Comparison of ENCODE assay signal across 19 cellular contexts in the genomic region with DNA sequence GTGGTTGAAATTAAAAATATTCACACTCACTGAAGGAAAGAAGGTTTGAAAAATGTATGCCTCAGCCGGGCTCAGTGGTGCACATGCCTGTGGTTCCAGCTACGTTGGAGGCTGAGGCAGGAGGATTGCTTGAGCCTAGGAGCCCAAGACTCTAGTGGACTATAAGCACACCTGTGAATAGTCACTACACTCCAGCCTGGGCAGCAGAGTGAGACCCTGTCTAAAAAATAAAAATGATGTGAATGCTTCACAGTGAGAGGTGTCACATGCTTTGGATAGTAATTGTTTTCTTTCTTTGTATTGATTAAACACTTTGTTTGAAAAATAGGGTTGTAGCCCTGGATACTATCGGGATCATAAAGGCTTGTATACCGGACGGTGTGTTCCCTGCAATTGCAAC.
A peak's percentile ranks its signal among the peaks of the same experiment; 100 is the strongest.
DNase-seq lines count a peak whose midpoint lies in the region; ATAC-seq and TF ChIP-seq lines count a peak whose summit lies in the region.
"Had no signal": no experiment of that assay in that cellular context is flagged by ENCODE, and none has a peak within 500 bp of the region (broad histone marks: within the 10 kb centered on the region; RNA-seq: fewer than 3 reads in every experiment).

No MANE protein-coding gene starts in this region.

- no peak for TF ChIP-seq POLR2A in suprapubic skin (IDR thresholded peaks at IDR 0.05)

- H3K36me3 Mint-ChIP-seq in MCF 10A (ENCODE audit: insufficient read depth, unreplicated experiment): peaks cover 81% of the 10 kb centered on the region
- H3K36me3 Mint-ChIP-seq in GM23338 (ENCODE audit: low read depth): no peaks in the 10 kb centered on the region

- CTCF ChIA-PET in MCF 10A (lab: Yijun Ruan, JAX): interaction anchor here (0.7 kb wide), 1 partner anchor 48 kb away, joined by 3 read pairs; no protein-coding TSS in a partner anchor

- H3K4me1 ChIP-seq in suprapubic skin (peaks cover 11% of the 10 kb centered on the region), GM23338 (ENCODE audit: insufficient read depth) (peaks cover 30% of the 10 kb centered on the region)
- H3K4me1 ChIP-seq: Caco-2 had no signal

- no peak overlapping the region for H3K27ac ChIP-seq in suprapubic skin
- H3K27ac ChIP-seq in GM23338 (ENCODE audit: low read depth): no peak overlapping the region
- H3K27ac ChIP-seq: 22Rv1, A549, C4-2B had no signal

- POLR2A ChIA-PET in MCF 10A (lab: Yijun Ruan, JAX): interaction anchor here (0.9 to 6.1 kb wide), 4 partner anchors 8 to 123 kb away, joined by 3 to 123 read pairs (median 7); no protein-coding TSS in a partner anchor

- no peaks in the 10 kb centered on the region for H3K79me2 ChIP-seq in GM23338 (replicated peaks; ENCODE audit: insufficient read depth)

- TF ChIP-seq CTCF in MCF 10A (IDR thresholded peaks at IDR 0.05; ENCODE audit: unreplicated experiment): no peak
- no peak for TF ChIP-seq CTCF in epithelial cell of esophagus (IDR thresholded peaks at IDR 0.05; ENCODE audit: insufficient read depth, low read depth, low read length, missing control alignments)
- no peak for TF ChIP-seq CTCF in suprapubic skin (IDR thresholded peaks at IDR 0.05)
- no peak for TF ChIP-seq CTCF in GM23338 (conservative IDR thresholded peaks at IDR 0.05; ENCODE audit: low read depth in 2 of 2)

- H3K4me3 Mint-ChIP-seq in MCF 10A (ENCODE audit: unreplicated experiment): peak overlapping the region; percentile 90
- no peak overlapping the region for H3K4me3 Mint-ChIP-seq in GM23338
- H3K4me3 Mint-ChIP-seq: CD4-positive, alpha-beta T cell; H9 had no signal

- ATAC-seq in GM23338: no peak
- no peak for ATAC-seq in HG03520 (IDR thresholded peaks at IDR 0.05; ENCODE audit: unreplicated experiment)
- ATAC-seq: A549 had no signal

- intact Hi-C loops in MCF 10A (cut with micrococcal nuclease): no loop called here

- H3K27ac Mint-ChIP-seq in MCF 10A (ENCODE audit: low read depth, unreplicated experiment) (peak overlapping the region; percentile 98), GM23338 (no peak overlapping the region)
- H3K27ac Mint-ChIP-seq: CD4-positive, alpha-beta T cell; H9 had no signal

- no peak overlapping the region for H2AFZ ChIP-seq in GM23338

- no peaks in the 10 kb centered on the region for H3K9me2 ChIP-seq in GM23338 (ENCODE audit: insufficient read depth)

- H3F3A ChIP-seq in GM23338 (replicated peaks; ENCODE audit: low read depth): 0 out of 2 replicates have a peak, but pooled peaks cover 3% of the 10 kb centered on the region

- H3K36me3 ChIP-seq in suprapubic skin (peaks cover 11% of the 10 kb centered on the region), GM23338 (ENCODE audit: insufficient read depth) (no peaks in the 10 kb centered on the region)

- no peaks in the 10 kb centered on the region for H3K9me3 ChIP-seq in suprapubic skin
- H3K9me3 ChIP-seq: A549, Caco-2 had no signal

- H4K20me1 ChIP-seq in GM23338 (replicated peaks; ENCODE audit: insufficient read depth): no peaks in the 10 kb centered on the region

- H3K9me3 Mint-ChIP-seq in MCF 10A (ENCODE audit: unreplicated experiment): no peaks in the 10 kb centered on the region
- no peaks in the 10 kb centered on the region for H3K9me3 Mint-ChIP-seq in GM23338
- H3K9me3 Mint-ChIP-seq: CD4-positive, alpha-beta T cell; H9 had no signal

- peak; percentile 77 for DNase-seq in NCI-H146 (lab: John Stamatoyannopoulos, UW)
- DNase-seq in NCI-H146 treated with DMSO at 0.1 percent for 48 hours (lab: John Stamatoyannopoulos, UW; ENCODE audit: unreplicated experiment): no peak
- DNase-seq in MCF 10A (ENCODE audit: unreplicated experiment): no peak
- DNase-seq in epithelial cell of esophagus (ENCODE audit: low read depth): peak; percentile 20
- no peak for DNase-seq in suprapubic skin (ENCODE audit: low spot score in 2 of 2)
- no peak for DNase-seq in GM23338 (ENCODE audit: low spot score)
- no peak for DNase-seq in SKM-1 (lab: John Stamatoyannopoulos, UW; ENCODE audit: unreplicated experiment)
- DNase-seq: AML-193; Caco-2; CD4-positive, alpha-beta T cell; DMS153; DMS79; GDM1; H9; IMR-90 had no signal

- 91% methylated on average over 5 of the region's 5 CpGs for whole genome bisulfite sequencing in suprapubic skin

- H3K4me1 Mint-ChIP-seq in MCF 10A (ENCODE audit: insufficient read depth, unreplicated experiment): peaks cover 42% of the 10 kb centered on the region
- H3K4me1 Mint-ChIP-seq in GM23338: peaks cover 27% of the 10 kb centered on the region

- no TSS peak for BruUV-seq in MCF 10A (replicated peaks; lab: Mats Ljungman, UMichigan)

- H3K4me2 ChIP-seq in GM23338: no peak overlapping the region
- H3K4me2 ChIP-seq: A549 had no signal

- no peaks in the 10 kb centered on the region for H3K27me3 ChIP-seq in suprapubic skin
- no peaks in the 10 kb centered on the region for H3K27me3 ChIP-seq in GM23338 (ENCODE audit: insufficient read depth)

- TF ChIP-seq EP300 in suprapubic skin (IDR thresholded peaks at IDR 0.05): no peak

- H3K4me3 ChIP-seq in epithelial cell of esophagus (ENCODE audit: low read length): peak overlapping the region; percentile 87
- peak overlapping the region; percentile 47 for H3K4me3 ChIP-seq in suprapubic skin
- no peak overlapping the region for H3K4me3 ChIP-seq in GM23338
- H3K4me3 ChIP-seq: A549 had no signal

- no peaks in the 10 kb centered on the region for H3K27me3 Mint-ChIP-seq in MCF 10A (ENCODE audit: insufficient read depth, unreplicated experiment)
- H3K27me3 Mint-ChIP-seq in GM23338 (ENCODE audit: insufficient read depth, low read depth, poor library complexity): peaks cover 6% of the 10 kb centered on the region
- H3K27me3 Mint-ChIP-seq: CD4-positive, alpha-beta T cell had no signal

TF ChIP-seq in GM23338, 12 proteins besides CTCF, POLR2A, EP300 and RAD21 (continues in another document):
- TF ChIP-seq JUNB (IDR thresholded peaks at IDR 0.05; ENCODE audit: unreplicated experiment) (no peak), EZH2phosphoT487 (IDR thresholded peaks at IDR 0.05; ENCODE audit: unreplicated experiment) (no peak), POLR2AphosphoS5 (IDR thresholded peaks at IDR 0.05; ENCODE audit: low read depth) (no peak), NANOG (IDR thresholded peaks at IDR 0.05; ENCODE audit: borderline replicate concordance) (no peak)
- TF ChIP-seq, protein P1, sequence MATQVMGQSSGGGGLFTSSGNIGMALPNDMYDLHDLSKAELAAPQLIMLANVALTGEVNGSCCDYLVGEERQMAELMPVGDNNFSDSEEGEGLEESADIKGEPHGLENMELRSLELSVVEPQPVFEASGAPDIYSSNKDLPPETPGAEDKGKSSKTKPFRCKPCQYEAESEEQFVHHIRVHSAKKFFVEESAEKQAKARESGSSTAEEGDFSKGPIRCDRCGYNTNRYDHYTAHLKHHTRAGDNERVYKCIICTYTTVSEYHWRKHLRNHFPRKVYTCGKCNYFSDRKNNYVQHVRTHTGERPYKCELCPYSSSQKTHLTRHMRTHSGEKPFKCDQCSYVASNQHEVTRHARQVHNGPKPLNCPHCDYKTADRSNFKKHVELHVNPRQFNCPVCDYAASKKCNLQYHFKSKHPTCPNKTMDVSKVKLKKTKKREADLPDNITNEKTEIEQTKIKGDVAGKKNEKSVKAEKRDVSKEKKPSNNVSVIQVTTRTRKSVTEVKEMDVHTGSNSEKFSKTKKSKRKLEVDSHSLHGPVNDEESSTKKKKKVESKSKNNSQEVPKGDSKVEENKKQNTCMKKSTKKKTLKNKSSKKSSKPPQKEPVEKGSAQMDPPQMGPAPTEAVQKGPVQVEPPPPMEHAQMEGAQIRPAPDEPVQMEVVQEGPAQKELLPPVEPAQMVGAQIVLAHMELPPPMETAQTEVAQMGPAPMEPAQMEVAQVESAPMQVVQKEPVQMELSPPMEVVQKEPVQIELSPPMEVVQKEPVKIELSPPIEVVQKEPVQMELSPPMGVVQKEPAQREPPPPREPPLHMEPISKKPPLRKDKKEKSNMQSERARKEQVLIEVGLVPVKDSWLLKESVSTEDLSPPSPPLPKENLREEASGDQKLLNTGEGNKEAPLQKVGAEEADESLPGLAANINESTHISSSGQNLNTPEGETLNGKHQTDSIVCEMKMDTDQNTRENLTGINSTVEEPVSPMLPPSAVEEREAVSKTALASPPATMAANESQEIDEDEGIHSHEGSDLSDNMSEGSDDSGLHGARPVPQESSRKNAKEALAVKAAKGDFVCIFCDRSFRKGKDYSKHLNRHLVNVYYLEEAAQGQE (IDR thresholded peaks at IDR 0.05; ENCODE audit: unreplicated experiment): no peak
- TF ChIP-seq, protein P2, sequence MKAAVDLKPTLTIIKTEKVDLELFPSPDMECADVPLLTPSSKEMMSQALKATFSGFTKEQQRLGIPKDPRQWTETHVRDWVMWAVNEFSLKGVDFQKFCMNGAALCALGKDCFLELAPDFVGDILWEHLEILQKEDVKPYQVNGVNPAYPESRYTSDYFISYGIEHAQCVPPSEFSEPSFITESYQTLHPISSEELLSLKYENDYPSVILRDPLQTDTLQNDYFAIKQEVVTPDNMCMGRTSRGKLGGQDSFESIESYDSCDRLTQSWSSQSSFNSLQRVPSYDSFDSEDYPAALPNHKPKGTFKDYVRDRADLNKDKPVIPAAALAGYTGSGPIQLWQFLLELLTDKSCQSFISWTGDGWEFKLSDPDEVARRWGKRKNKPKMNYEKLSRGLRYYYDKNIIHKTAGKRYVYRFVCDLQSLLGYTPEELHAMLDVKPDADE (IDR thresholded peaks at IDR 0.05): no peak

Comparison
In these comparisons a context has a peak if more than half of its experiments do, and no peak if none do; other contexts are left out.
1. DNase-seq: peak in NCI-H146 (single experiment) and epithelial cell of esophagus (single experiment); none in NCI-H146 treated with DMSO at 0.1 percent for 48 hours (single experiment), MCF 10A (single experiment), suprapubic skin (0 of 2), GM23338 (single experiment) and SKM-1 (single experiment).